ENCODE assay signal across 21 cellular contexts in genomic region chr11:35250631-35251030, GRCh38.
DNase-seq lines count a peak whose midpoint lies in the region; ATAC-seq, FAIRE-seq and TF ChIP-seq lines count a peak whose summit lies in the region.
"Had no signal": no experiment of that assay in that cellular context is flagged by ENCODE, and none has a peak within 500 bp of the region (broad histone marks: within the 10 kb centered on the region; RNA-seq: fewer than 3 reads in every experiment).

No MANE protein-coding gene starts in this region.

- no peaks in the 10 kb centered on the region for H3K27me3 ChIP-seq in left ventricle myocardium inferior (ENCODE audit: low read depth)

- H3K27ac ChIP-seq in left ventricle myocardium inferior (replicated peaks) = no peak overlapping the region
- H3K27ac ChIP-seq: A549 had no signal

- intact Hi-C loops in left ventricle myocardium superior (cut with micrococcal nuclease) = no loop called here
- intact Hi-C loops in left ventricle myocardium inferior (cut with micrococcal nuclease) = no loop called here

- peak; percentile 31 for ATAC-seq in left ventricle myocardium superior
- ATAC-seq: A549, PC-3 had no signal

- H3K4me3 ChIP-seq in left ventricle myocardium inferior = no peak overlapping the region
- H3K4me3 ChIP-seq: A549 had no signal

- H3K4me1 ChIP-seq in left ventricle myocardium inferior = peaks cover 11% of the 10 kb centered on the region
- H3K4me1 ChIP-seq: A549, Caco-2 had no signal

- H3K9me3 ChIP-seq in left ventricle myocardium inferior (replicated peaks) = no peaks in the 10 kb centered on the region
- H3K9me3 ChIP-seq: A549, Caco-2 had no signal

- DNase-seq in left ventricle myocardium superior (no peak), left ventricle myocardium inferior (no peak), MV-4-11 (lab: John Stamatoyannopoulos, UW) (peak; percentile 67), cerebellar cortex (ENCODE audit: low spot score) (peak; percentile 9), D721Med (ENCODE audit: insufficient read length, low spot score) (no peak), pons (ENCODE audit: low spot score) (no peak), NCI-H526 (lab: John Stamatoyannopoulos, UW) (no peak), globus pallidus (ENCODE audit: low spot score) (no peak)
- DNase-seq: C1 segment of cervical spinal cord, Caco-2, DMS53, HFFc6, KBM-7, NCI-H1105 treated with DMSO at 0.1 percent for 48 hours, NCI-H1694 treated with DMSO at 0.1 percent for 48 hours, NCI-H2107, NCI-H226, NCI-H524 treated with DMSO at 0.1 percent for 48 hours, PC-3 had no signal

- no peak for FAIRE-seq in D721Med (lab: Jason Lieb, UNC)
- FAIRE-seq: A549, H54 had no signal

- no peak for TF ChIP-seq CTCF in left ventricle myocardium inferior (IDR thresholded peaks at IDR 0.05; ENCODE audit: borderline replicate concordance)
- no peak for TF ChIP-seq CTCF in D721Med (IDR thresholded peaks at IDR 0.05; ENCODE audit: insufficient read depth, missing control alignments)

- H3K36me3 ChIP-seq in left ventricle myocardium inferior = no peaks in the 10 kb centered on the region

Comparison
In these comparisons a context has a peak if more than half of its experiments do, and no peak if none do; other contexts are left out.
1. DNase-seq: peak in MV-4-11 (single experiment) and cerebellar cortex (single experiment); none in left ventricle myocardium superior (single experiment), left ventricle myocardium inferior (single experiment), D721Med (single experiment), pons (single experiment), NCI-H526 (0 of 2) and globus pallidus (single experiment).